In the genomic region with DNA sequence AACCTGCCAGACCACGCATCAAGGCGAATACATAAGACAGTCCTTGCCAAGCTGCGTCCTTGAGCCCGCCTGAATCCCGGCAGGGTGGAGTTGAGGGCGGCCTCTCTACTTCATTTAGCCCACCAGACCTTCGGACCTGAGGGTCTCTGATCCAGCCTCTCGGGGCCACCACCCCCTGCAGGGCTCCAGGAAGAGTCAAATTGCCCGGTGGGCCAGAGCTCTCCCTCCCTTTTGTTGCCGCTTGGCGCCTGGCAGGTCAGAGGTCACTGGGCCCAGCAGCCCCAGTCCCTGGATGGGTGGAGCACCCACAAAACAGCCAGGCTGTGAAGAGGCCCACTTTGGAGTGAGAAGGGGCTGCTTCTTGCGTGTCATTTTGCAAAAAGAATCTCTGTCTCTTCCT, we compare ENCODE assay signal across 19 cellular contexts. TPM values are rescaled to one million over a fixed set of nuclear protein-coding genes. Genes with fewer than 3 reads are reported as not detected.
DNase-seq lines count a peak whose midpoint lies in the region; ATAC-seq, FAIRE-seq and TF ChIP-seq lines count a peak whose summit lies in the region.
"Had no signal": no experiment of that assay in that cellular context is flagged by ENCODE, and none has a peak within 500 bp of the region (broad histone marks: within the 10 kb centered on the region; RNA-seq: fewer than 3 reads in every experiment).

No MANE protein-coding gene starts in this region.

- peaks cover 52% of the 10 kb centered on the region for H3K4me1 Mint-ChIP-seq in activated CD4-positive, alpha-beta T cell treated with anti-CD3 and anti-CD28 coated beads, Interleukin-2, amount 10 ng/mL, durations not matched to agents 24 days and 14 days
- H3K4me1 Mint-ChIP-seq in H9 (peaks cover 34 to 42% of the 10 kb centered on the region in 2 experiments), endodermal cell (peaks cover 24% of the 10 kb centered on the region), WTC11 (peaks cover 48% of the 10 kb centered on the region)

- no peak overlapping the region for H2BK12ac ChIP-seq in H9 (ENCODE audit: insufficient read length, low read depth, low read length)

- H3K79me2 ChIP-seq in H9 (ENCODE audit: insufficient read depth, low read length): peaks cover 11% of the 10 kb centered on the region; the same call in 1 of the 2 replicates

- WGBS in H9 (ENCODE audit: extremely low coverage, insufficient read length, low lambda C conversion rate): no CpG with 5 or more reads among the region's 12 CpGs
- WGBS in endodermal cell (ENCODE audit: insufficient coverage in 1 of 2, insufficient read length in 1 of 2), 2 experiments: 82 to 94% methylated on average over 2 to 12 of the region's 12 CpGs
- WGBS in sigmoid colon, 2 donors: 83 to 88% methylated on average over 12 of the region's 12 CpGs

- H3K27me3 Mint-ChIP-seq in activated CD4-positive, alpha-beta T cell treated with anti-CD3 and anti-CD28 coated beads, Interleukin-2, amount 10 ng/mL, durations not matched to agents 24 days and 14 days: peaks cover 9% of the 10 kb centered on the region
- H3K27me3 Mint-ChIP-seq in H9 (ENCODE audit: low read depth) (no peaks in the 10 kb centered on the region), endodermal cell (ENCODE audit: insufficient read depth) (peaks cover 14% of the 10 kb centered on the region), WTC11 (ENCODE audit: low read depth) (no peaks in the 10 kb centered on the region)

- TF ChIP-seq POLR2A in sigmoid colon (IDR thresholded peaks at IDR 0.05): no peak
- TF ChIP-seq POLR2A in GM12891 (IDR thresholded peaks at IDR 0.05; ENCODE audit: low read depth, low read length): no peak

- H3K56ac ChIP-seq in H9 (ENCODE audit: insufficient read length, low read depth, low read length): no peak overlapping the region

- ATAC-seq in WTC11 (no peak), HG03135 (IDR thresholded peaks at IDR 0.05; ENCODE audit: unreplicated experiment) (no peak)
- ATAC-seq: GM12878 had no signal

- peaks cover 6% of the 10 kb centered on the region for H3K79me1 ChIP-seq in H9 (ENCODE audit: insufficient read depth, low read depth, low read length, poor library complexity, severe bottlenecking)

- no peak overlapping the region for H2BK5ac ChIP-seq in H9 (ENCODE audit: insufficient read length, low read length)

- H3K4me3 Mint-ChIP-seq in activated CD4-positive, alpha-beta T cell treated with anti-CD3 and anti-CD28 coated beads, Interleukin-2, amount 10 ng/mL, durations not matched to agents 24 days and 14 days: no peak overlapping the region
- H3K4me3 Mint-ChIP-seq in H9 (no peak overlapping the region), endodermal cell (no peak overlapping the region), WTC11 (no peak overlapping the region)
- H3K4me3 Mint-ChIP-seq: HFFc6 had no signal

- POLR2A ChIA-PET in WTC11 (lab: Charles Lee): no interaction called here

- H3K36me3 ChIP-seq in endodermal cell (ENCODE audit: control insufficient read depth, insufficient read depth, low read length) (no peaks in the 10 kb centered on the region), sigmoid colon (no peaks in the 10 kb centered on the region)
- H3K36me3 ChIP-seq: BE2C, MG63 had no signal

- no peak overlapping the region for H2BK20ac ChIP-seq in H9 (ENCODE audit: low read depth, low read length, poor library complexity, severe bottlenecking)

- H3K4ac ChIP-seq in H9 (ENCODE audit: low read depth, low read length): no peak overlapping the region

- no peak overlapping the region for H3K18ac ChIP-seq in H9 (ENCODE audit: insufficient read length, low read depth, low read length)

- H3K9me3 Mint-ChIP-seq in activated CD4-positive, alpha-beta T cell treated with anti-CD3 and anti-CD28 coated beads, Interleukin-2, amount 10 ng/mL, durations not matched to agents 24 days and 14 days: no peaks in the 10 kb centered on the region
- no peaks in the 10 kb centered on the region; a peak in 1 of 5 replicates for H3K9me3 Mint-ChIP-seq in H9
- H3K9me3 Mint-ChIP-seq in endodermal cell: no peaks in the 10 kb centered on the region
- no peaks in the 10 kb centered on the region for H3K9me3 Mint-ChIP-seq in WTC11
- H3K9me3 Mint-ChIP-seq: HFFc6 had no signal

- no peak for FAIRE-seq in GM12891 (lab: Jason Lieb, UNC)
- FAIRE-seq: G401.6, GM12878, GM18507 had no signal

- H3K4me3 ChIP-seq in endodermal cell (ENCODE audit: low read length) (no peak overlapping the region), sigmoid colon (no peak overlapping the region)
- H3K4me3 ChIP-seq: GM12878, MG63, PC-9 had no signal

- H3K4me2 ChIP-seq in H9 (ENCODE audit: insufficient read depth, insufficient read length, low read length): no peak overlapping the region
- H3K4me2 ChIP-seq: PC-9 had no signal

- H3T11ph ChIP-seq in H9 (ENCODE audit: low read length): no peak overlapping the region

- no peak overlapping the region for H4K8ac ChIP-seq in H9 (replicated peaks; ENCODE audit: insufficient read length, low read depth, low read length)

- H3K14ac ChIP-seq in H9 (ENCODE audit: insufficient read depth, low read length): no peak overlapping the region

- H2BK120ac ChIP-seq in H9 (ENCODE audit: low read depth, low read length, poor library complexity, severe bottlenecking): no peak overlapping the region

- H3K36me3 Mint-ChIP-seq in activated CD4-positive, alpha-beta T cell treated with anti-CD3 and anti-CD28 coated beads, Interleukin-2, amount 10 ng/mL, durations not matched to agents 24 days and 14 days (ENCODE audit: low read depth): peaks cover 19% of the 10 kb centered on the region
- peaks cover 0 to 15% (median 3%) of the 10 kb centered on the region in 3 experiments; a peak in 3 of 7 replicates for H3K36me3 Mint-ChIP-seq in H9 (ENCODE audit: insufficient read depth in 1 of 3, low read depth in 3 of 3)
- H3K36me3 Mint-ChIP-seq in endodermal cell (ENCODE audit: low read depth): no peaks in the 10 kb centered on the region
- no peaks in the 10 kb centered on the region for H3K36me3 Mint-ChIP-seq in WTC11

- TF ChIP-seq CTCF in H9 (conservative IDR thresholded peaks at IDR 0.05) (no peak), endodermal cell (conservative IDR thresholded peaks at IDR 0.05) (no peak), sigmoid colon (IDR thresholded peaks at IDR 0.05) (no peak), WTC11 (IDR thresholded peaks at IDR 0.05) (no peak)

- TF ChIP-seq EP300 in sigmoid colon (IDR thresholded peaks at IDR 0.05): no peak

- DNase-seq in activated CD4-positive, alpha-beta T cell treated with anti-CD3 and anti-CD28 coated beads, Interleukin-2, amount 10 ng/mL, durations not matched to agents 24 days and 14 days: no peak
- DNase-seq in activated CD4-positive, alpha-beta T cell treated with anti-CD3 and anti-CD28 coated beads, Interleukin-2, amount 50 U/mL, for 48 hours: no peak
- no peak for DNase-seq in H9
- peak; percentile 47 for DNase-seq in endodermal cell
- DNase-seq in sigmoid colon: peak; percentile 52
- DNase-seq in WTC11 (ENCODE audit: low spot score): no peak
- no peak for DNase-seq in GM12891 (ENCODE audit: insufficient read length, low spot score)
- DNase-seq: 8988T, BE2C, DMS79 treated with DMSO at 0.1 percent for 48 hours, HFFc6, MG63, NCI-H1092, NCI-H510A treated with DMSO at 0.1 percent for 48 hours, PC-9 had no signal

- no peak overlapping the region for H4K91ac ChIP-seq in H9 (ENCODE audit: insufficient read length, low read depth, low read length)

- no peak overlapping the region for H3K23ac ChIP-seq in H9 (ENCODE audit: insufficient read length, low read depth, low read length)

- H3K9me3 ChIP-seq in H9 (ENCODE audit: control insufficient read depth, low read depth, low read length): no peaks in the 10 kb centered on the region
- H3K9me3 ChIP-seq in endodermal cell (ENCODE audit: control insufficient read depth, low read length): no peaks in the 10 kb centered on the region
- H3K9me3 ChIP-seq in sigmoid colon: no peaks in the 10 kb centered on the region
- H3K9me3 ChIP-seq: BE2C, MG63 had no signal

- no peaks in the 10 kb centered on the region for H3K27me3 ChIP-seq in H9 (ENCODE audit: insufficient read depth, low read length)
- peaks cover 9% of the 10 kb centered on the region for H3K27me3 ChIP-seq in endodermal cell (ENCODE audit: control insufficient read depth, insufficient read depth, low read length, poor library complexity, severe bottlenecking)
- peaks cover 0 to 26% (median 0%) of the 10 kb centered on the region in 3 donors for H3K27me3 ChIP-seq in sigmoid colon
- H3K27me3 ChIP-seq: BE2C, MG63 had no signal

- H3K4me1 ChIP-seq in H9 (ENCODE audit: insufficient read depth, low read length) (peaks cover 7% of the 10 kb centered on the region; the same call in 1 of the 2 replicates), endodermal cell (ENCODE audit: control insufficient read depth, insufficient read depth, low read length) (peaks cover 6% of the 10 kb centered on the region), sigmoid colon (no peaks in the 10 kb centered on the region)

- H3K9ac ChIP-seq in H9 (ENCODE audit: extremely low read depth, insufficient read length, low read length) (no peak overlapping the region), endodermal cell (ENCODE audit: extremely low read depth, low read length, poor library complexity, severe bottlenecking) (no peak overlapping the region)

- H4K5ac ChIP-seq in H9 (ENCODE audit: insufficient read length, low read depth, low read length): no peak overlapping the region

- H3K27ac Mint-ChIP-seq in activated CD4-positive, alpha-beta T cell treated with anti-CD3 and anti-CD28 coated beads, Interleukin-2, amount 10 ng/mL, durations not matched to agents 24 days and 14 days: peak overlapping the region; percentile 78
- H3K27ac Mint-ChIP-seq in H9: peak overlapping the region in 2 of 3 experiments; percentile 57 to 64; a peak in 1 of 7 replicates
- no peak overlapping the region for H3K27ac Mint-ChIP-seq in endodermal cell
- H3K27ac Mint-ChIP-seq in WTC11: no peak overlapping the region
- H3K27ac Mint-ChIP-seq: HFFc6 had no signal

- intact Hi-C loops in activated CD4-positive, alpha-beta T cell treated with anti-CD3 and anti-CD28 coated beads, Interleukin-2, amount 10 ng/mL, durations not matched to agents 24 days and 14 days (cut with micrococcal nuclease): loop anchor here (5.0 kb wide), 2 partner anchors 313 to 502 kb away; a partner anchor contains a TSS
- intact Hi-C loops in sigmoid colon (cut with DNase I): no loop called here

- H2AK5ac ChIP-seq in H9 (ENCODE audit: insufficient read length, low read length): no peak overlapping the region

- CTCF ChIA-PET in WTC11 (lab: Charles Lee): interaction anchor here (2.1 kb wide), 1 partner anchor 136 kb away, joined by 7 read pairs; a partner anchor contains a TSS

- H3K27ac ChIP-seq in H9 (ENCODE audit: insufficient read length, low read depth, low read length) (no peak overlapping the region), endodermal cell (ENCODE audit: low read depth, low read length) (no peak overlapping the region), sigmoid colon (no peak overlapping the region)
- H3K27ac ChIP-seq: PC-9 had no signal

- no peak overlapping the region for H2BK15ac ChIP-seq in H9 (ENCODE audit: low read depth, low read length)

- H2AFZ ChIP-seq in H9 (ENCODE audit: low read length): no peak overlapping the region
- H2AFZ ChIP-seq: PC-9 had no signal

- no peaks in the 10 kb centered on the region for H4K20me1 ChIP-seq in H9 (ENCODE audit: control insufficient read depth, insufficient read depth, insufficient read length)

- no peaks in the 10 kb centered on the region for H3K23me2 ChIP-seq in H9 (ENCODE audit: insufficient read length, low read depth, low read length, poor library complexity, severe bottlenecking)

RNA-seq across cellular contexts. Expression of a gene that starts 9.0 kb away (rescaled TPM):
- total RNA-seq in activated CD4-positive, alpha-beta T cell treated with anti-CD3 and anti-CD28 coated beads, Interleukin-2, amount 10 ng/mL, durations not matched to agents 24 days and 14 days: 76.2 and 77.2 TPM in 2 replicates
- total RNA-seq in H9 (2021): 32.2 and 34.4 TPM in 2 replicates
- total RNA-seq in endodermal cell: 10 to 100 TPM; 13.5 to 14.2 TPM
- polyA plus RNA-seq in endodermal cell (2013, experiment 1 of 2): 23.3 TPM
- 22.1 TPM for polyA plus RNA-seq in endodermal cell (2013, experiment 2 of 2)
- 1 to 10 TPM; 1.5 to 3.9 (median 2.8) TPM for total RNA-seq in sigmoid colon
- polyA plus RNA-seq in sigmoid colon: 10 to 100 TPM in 2 of 3 donors, 1 to 10 TPM in 1; 5.2 to 31.9 (median 10.8) TPM
- total RNA-seq in WTC11 (2021): 38.3 to 40.9 TPM (median 40.8 TPM) in 3 replicates
- polyA plus RNA-seq in GM12891 (2012; ENCODE audit: low read depth, missing spikeins): 0.21 TPM
- total RNA-seq: GM12878 had no signal

Comparison
In these comparisons a context has a peak if more than half of its experiments do, and no peak if none do; other contexts are left out.
1. DNase-seq: peak in endodermal cell (single experiment) and sigmoid colon (single experiment); none in activated CD4-positive, alpha-beta T cell treated with anti-CD3 and anti-CD28 coated beads, Interleukin-2, amount 10 ng/mL, durations not matched to agents 24 days and 14 days (single experiment), activated CD4-positive, alpha-beta T cell treated with anti-CD3 and anti-CD28 coated beads, Interleukin-2, amount 50 U/mL, for 48 hours (0 of 2), H9 (single experiment), WTC11 (single experiment) and GM12891 (single experiment).
2. H3K27ac Mint-ChIP-seq: peak in activated CD4-positive, alpha-beta T cell treated with anti-CD3 and anti-CD28 coated beads, Interleukin-2, amount 10 ng/mL, durations not matched to agents 24 days and 14 days (single experiment) and H9 (2 of 3); none in endodermal cell (single experiment) and WTC11 (single experiment).